ENCODE assay signal across 28 cellular contexts in genomic region chr7:34311591-34311990, GRCh38.
"Had no signal": no experiment of that assay in that cellular context is flagged by ENCODE, and none has a peak within 500 bp of the region (broad histone marks: within the 10 kb centered on the region; RNA-seq: fewer than 3 reads in every experiment).

No MANE protein-coding gene starts in this region.

- H3K27me3 ChIP-seq: colonic mucosa, foreskin keratinocyte, gastrocnemius medialis, heart left ventricle had no signal

- H3K4me3 Mint-ChIP-seq: activated CD4-positive, alpha-beta memory T cell treated with anti-CD3 and anti-CD28 coated beads for 36 hours; activated CD4-positive, alpha-beta T cell treated with anti-CD3 and anti-CD28 coated beads for 36 hours; activated CD4-positive, alpha-beta T cell treated with anti-CD3 and anti-CD28 coated beads, Interleukin-2, amount 10 ng/mL, durations not matched to agents 24 days and 14 days; activated CD8-positive, alpha-beta memory T cell treated with anti-CD3 and anti-CD28 coated beads, Interleukin-2, amount 10 ng/mL, durations not matched to agents 7 days and 5 days; activated CD8-positive, alpha-beta T cell treated with anti-CD3 and anti-CD28 coated beads, Interleukin-2, amount 10 ng/mL, durations not matched to agents 7 days and 5 days; activated naive CD4-positive, alpha-beta T cell treated with anti-CD3 and anti-CD28 coated beads, Interleukin-2, amount 10 ng/mL, durations not matched to agents 7 days and 5 days; activated naive CD8-positive, alpha-beta T cell treated with anti-CD3 and anti-CD28 coated beads, Interleukin-2, amount 10 ng/mL, durations not matched to agents 7 days and 5 days had no signal

- H3K27me3 Mint-ChIP-seq: activated CD4-positive, alpha-beta memory T cell treated with anti-CD3 and anti-CD28 coated beads for 36 hours; activated CD4-positive, alpha-beta T cell treated with anti-CD3 and anti-CD28 coated beads for 36 hours; activated CD4-positive, alpha-beta T cell treated with anti-CD3 and anti-CD28 coated beads, Interleukin-2, amount 10 ng/mL, durations not matched to agents 24 days and 14 days; activated CD8-positive, alpha-beta memory T cell treated with anti-CD3 and anti-CD28 coated beads, Interleukin-2, amount 10 ng/mL, durations not matched to agents 7 days and 5 days; activated naive CD4-positive, alpha-beta T cell treated with anti-CD3 and anti-CD28 coated beads, Interleukin-2, amount 10 ng/mL, durations not matched to agents 7 days and 5 days; activated naive CD8-positive, alpha-beta T cell treated with anti-CD3 and anti-CD28 coated beads, Interleukin-2, amount 10 ng/mL, durations not matched to agents 7 days and 5 days had no signal

- H3K36me3 ChIP-seq: colonic mucosa, gastrocnemius medialis, heart left ventricle had no signal

- ATAC-seq: activated CD4-positive, alpha-beta T cell treated with anti-CD3 and anti-CD28 coated beads for 36 hours; activated CD8-positive, alpha-beta memory T cell treated with anti-CD3 and anti-CD28 coated beads, Interleukin-2, amount 10 ng/mL, durations not matched to agents 7 days and 5 days; activated CD8-positive, alpha-beta T cell treated with anti-CD3 and anti-CD28 coated beads, Interleukin-2, amount 10 ng/mL, durations not matched to agents 7 days and 5 days; activated naive CD4-positive, alpha-beta T cell treated with anti-CD3 and anti-CD28 coated beads, Interleukin-2, amount 50 U/mL, for 72 hours; foreskin keratinocyte; gastrocnemius medialis; heart left ventricle had no signal

- FAIRE-seq: endometrium, endothelial cell of umbilical vein had no signal

- H3K4me3 ChIP-seq: colonic mucosa, gastrocnemius medialis, heart left ventricle had no signal

- H3K27ac Mint-ChIP-seq: activated CD4-positive, alpha-beta memory T cell treated with anti-CD3 and anti-CD28 coated beads for 36 hours; activated CD4-positive, alpha-beta T cell treated with anti-CD3 and anti-CD28 coated beads for 36 hours; activated CD4-positive, alpha-beta T cell treated with anti-CD3 and anti-CD28 coated beads, Interleukin-2, amount 10 ng/mL, durations not matched to agents 24 days and 14 days; activated CD8-positive, alpha-beta memory T cell treated with anti-CD3 and anti-CD28 coated beads, Interleukin-2, amount 10 ng/mL, durations not matched to agents 7 days and 5 days; activated CD8-positive, alpha-beta T cell treated with anti-CD3 and anti-CD28 coated beads, Interleukin-2, amount 10 ng/mL, durations not matched to agents 7 days and 5 days; activated naive CD4-positive, alpha-beta T cell treated with anti-CD3 and anti-CD28 coated beads, Interleukin-2, amount 10 ng/mL, durations not matched to agents 7 days and 5 days; activated naive CD4-positive, alpha-beta T cell treated with anti-CD3 and anti-CD28 coated beads, Interleukin-2, amount 50 U/mL, for 72 hours; activated naive CD8-positive, alpha-beta T cell treated with anti-CD3 and anti-CD28 coated beads, Interleukin-2, amount 10 ng/mL, durations not matched to agents 7 days and 5 days had no signal

- H3K4me1 Mint-ChIP-seq: activated CD4-positive, alpha-beta T cell treated with anti-CD3 and anti-CD28 coated beads for 36 hours; activated CD4-positive, alpha-beta T cell treated with anti-CD3 and anti-CD28 coated beads, Interleukin-2, amount 10 ng/mL, durations not matched to agents 24 days and 14 days; activated CD8-positive, alpha-beta memory T cell treated with anti-CD3 and anti-CD28 coated beads, Interleukin-2, amount 10 ng/mL, durations not matched to agents 7 days and 5 days; activated naive CD4-positive, alpha-beta T cell treated with anti-CD3 and anti-CD28 coated beads, Interleukin-2, amount 10 ng/mL, durations not matched to agents 7 days and 5 days; activated naive CD8-positive, alpha-beta T cell treated with anti-CD3 and anti-CD28 coated beads, Interleukin-2, amount 10 ng/mL, durations not matched to agents 7 days and 5 days had no signal

- DNase-seq: activated CD4-positive, alpha-beta memory T cell treated with anti-CD3 and anti-CD28 coated beads for 36 hours; activated CD4-positive, alpha-beta T cell treated with anti-CD3 and anti-CD28 coated beads for 36 hours; activated CD4-positive, alpha-beta T cell treated with anti-CD3 and anti-CD28 coated beads, Interleukin-2, amount 10 ng/mL, durations not matched to agents 24 days and 14 days; activated CD4-positive, CD25-positive, alpha-beta regulatory T cell; activated CD4-positive, CD25-positive, alpha-beta regulatory T cell treated with anti-CD3 and anti-CD28 coated beads, Interleukin-2, amount 50 U/mL, for 72 hours; activated CD8-positive, alpha-beta memory T cell treated with anti-CD3 and anti-CD28 coated beads, Interleukin-2, amount 10 ng/mL, durations not matched to agents 7 days and 5 days; activated CD8-positive, alpha-beta memory T cell treated with anti-CD3 and anti-CD28 coated beads, Interleukin-2, amount 50 U/mL, for 4 hours; activated CD8-positive, alpha-beta T cell treated with anti-CD3 and anti-CD28 coated beads, Interleukin-2, amount 10 ng/mL, durations not matched to agents 7 days and 5 days; activated gamma-delta T cell; activated naive CD4-positive, alpha-beta T cell; activated naive CD4-positive, alpha-beta T cell treated with anti-CD3 and anti-CD28 coated beads, Interleukin-2, amount 10 ng/mL, durations not matched to agents 7 days and 5 days; activated naive CD8-positive, alpha-beta T cell treated with anti-CD3 and anti-CD28 coated beads, Interleukin-2, amount 10 ng/mL, durations not matched to agents 7 days and 5 days; activated T-cell treated with anti-CD3 and anti-CD28 coated beads, Interleukin-2, amount 50 U/mL, for 1 hour; activated T-cell treated with anti-CD3 and anti-CD28 coated beads, Interleukin-2, amount 50 U/mL, for 48 hours; amniotic stem cell; anterior cingulate cortex; caudate nucleus; colonic mucosa; effector CD8-positive, alpha-beta T cell; foreskin keratinocyte; gastrocnemius medialis; glutamatergic neuron; heart left ventricle; T-helper 2 cell had no signal

- H3K36me3 Mint-ChIP-seq: activated CD4-positive, alpha-beta memory T cell treated with anti-CD3 and anti-CD28 coated beads for 36 hours; activated CD8-positive, alpha-beta memory T cell treated with anti-CD3 and anti-CD28 coated beads, Interleukin-2, amount 10 ng/mL, durations not matched to agents 7 days and 5 days; activated naive CD4-positive, alpha-beta T cell treated with anti-CD3 and anti-CD28 coated beads, Interleukin-2, amount 10 ng/mL, durations not matched to agents 7 days and 5 days; activated naive CD4-positive, alpha-beta T cell treated with anti-CD3 and anti-CD28 coated beads, Interleukin-2, amount 50 U/mL, for 72 hours; activated naive CD8-positive, alpha-beta T cell treated with anti-CD3 and anti-CD28 coated beads, Interleukin-2, amount 10 ng/mL, durations not matched to agents 7 days and 5 days had no signal

- H3K27ac ChIP-seq: colonic mucosa, epithelial cell of prostate, foreskin keratinocyte, gastrocnemius medialis, heart left ventricle had no signal
